Comparison of ENCODE assay signal across 1 cellular context in genomic region chr17:28404812-28405570, GRCh38.
TF ChIP-seq lines count a peak whose summit lies in the region.

No MANE protein-coding gene starts in this region.

TF ChIP-seq in HepG2, 621 proteins besides CTCF, POLR2A, EP300 and RAD21 (continued from another document and continues in another):
- TF ChIP-seq NR2F1 (CRISPR knock-in tag; IDR thresholded peaks at IDR 0.05): peak; percentile 39 to 82; a peak in 3 of 4 replicates
- peak; percentile 71 for TF ChIP-seq RXRB (CRISPR knock-in tag; IDR thresholded peaks at IDR 0.05; ENCODE audit: borderline replicate concordance)
- peak; percentile 8; the same call in 1 of the 2 replicates for TF ChIP-seq ZMYM3 (CRISPR knock-in tag; IDR thresholded peaks at IDR 0.05)
- TF ChIP-seq ZNF574 (CRISPR knock-in tag; IDR thresholded peaks at IDR 0.05): peak; percentile 49
- TF ChIP-seq, protein P1, sequence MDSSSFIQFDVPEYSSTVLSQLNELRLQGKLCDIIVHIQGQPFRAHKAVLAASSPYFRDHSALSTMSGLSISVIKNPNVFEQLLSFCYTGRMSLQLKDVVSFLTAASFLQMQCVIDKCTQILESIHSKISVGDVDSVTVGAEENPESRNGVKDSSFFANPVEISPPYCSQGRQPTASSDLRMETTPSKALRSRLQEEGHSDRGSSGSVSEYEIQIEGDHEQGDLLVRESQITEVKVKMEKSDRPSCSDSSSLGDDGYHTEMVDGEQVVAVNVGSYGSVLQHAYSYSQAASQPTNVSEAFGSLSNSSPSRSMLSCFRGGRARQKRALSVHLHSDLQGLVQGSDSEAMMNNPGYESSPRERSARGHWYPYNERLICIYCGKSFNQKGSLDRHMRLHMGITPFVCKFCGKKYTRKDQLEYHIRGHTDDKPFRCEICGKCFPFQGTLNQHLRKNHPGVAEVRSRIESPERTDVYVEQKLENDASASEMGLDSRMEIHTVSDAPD (CRISPR knock-in tag; IDR thresholded peaks at IDR 0.05): 0 out of 2 replicates have a peak, but pooled peaks have one; percentile 26
- TF ChIP-seq ARNTL (CRISPR knock-in tag; IDR thresholded peaks at IDR 0.05): 0 out of 2 replicates have a peak, but pooled peaks have one; percentile 37
- TF ChIP-seq PHF21A (CRISPR knock-in tag; IDR thresholded peaks at IDR 0.05): peak; percentile 72
- peak; percentile 32; the same call in 1 of the 2 replicates for TF ChIP-seq ZNF737 (CRISPR knock-in tag; IDR thresholded peaks at IDR 0.05; ENCODE audit: borderline replicate concordance)
- TF ChIP-seq ZNF501 (CRISPR knock-in tag; IDR thresholded peaks at IDR 0.05): peak; percentile 61
- TF ChIP-seq NR2F2 (IDR thresholded peaks at IDR 0.05; ENCODE audit: borderline replicate concordance, low read depth): 0 out of 2 replicates have a peak, but pooled peaks have one; percentile 28
- TF ChIP-seq TARDBP (CRISPR knock-in tag; IDR thresholded peaks at IDR 0.05): 0 out of 2 replicates have a peak, but pooled peaks have one; percentile 50
- 0 out of 2 replicates have a peak, but pooled peaks have one; percentile 36 for TF ChIP-seq HHEX (CRISPR knock-in tag; IDR thresholded peaks at IDR 0.05)
- TF ChIP-seq ZNF772 (CRISPR knock-in tag; IDR thresholded peaks at IDR 0.05): 0 out of 2 replicates have a peak, but pooled peaks have one; percentile 45
- TF ChIP-seq ZNF446 (CRISPR knock-in tag; IDR thresholded peaks at IDR 0.05): peak; percentile 62; the same call in 1 of the 2 replicates
- no peak for TF ChIP-seq MTA3 (CRISPR knock-in tag; IDR thresholded peaks at IDR 0.05)
- peak; percentile 43; the same call in 1 of the 2 replicates for TF ChIP-seq FOSL2 (CRISPR knock-in tag; IDR thresholded peaks at IDR 0.05)
- 0 out of 2 replicates have a peak, but pooled peaks have one; percentile 71 for TF ChIP-seq CCDC6 (CRISPR knock-in tag; IDR thresholded peaks at IDR 0.05)
- TF ChIP-seq HBP1 (CRISPR knock-in tag; IDR thresholded peaks at IDR 0.05; ENCODE audit: low read depth): 0 out of 2 replicates have a peak, but pooled peaks have one; percentile 47
- TF ChIP-seq NR2F6 (IDR thresholded peaks at IDR 0.05): peak; percentile 75
- TF ChIP-seq NR2F6 (CRISPR knock-in tag; IDR thresholded peaks at IDR 0.05): peak; percentile 77
- TF ChIP-seq, protein P2, sequence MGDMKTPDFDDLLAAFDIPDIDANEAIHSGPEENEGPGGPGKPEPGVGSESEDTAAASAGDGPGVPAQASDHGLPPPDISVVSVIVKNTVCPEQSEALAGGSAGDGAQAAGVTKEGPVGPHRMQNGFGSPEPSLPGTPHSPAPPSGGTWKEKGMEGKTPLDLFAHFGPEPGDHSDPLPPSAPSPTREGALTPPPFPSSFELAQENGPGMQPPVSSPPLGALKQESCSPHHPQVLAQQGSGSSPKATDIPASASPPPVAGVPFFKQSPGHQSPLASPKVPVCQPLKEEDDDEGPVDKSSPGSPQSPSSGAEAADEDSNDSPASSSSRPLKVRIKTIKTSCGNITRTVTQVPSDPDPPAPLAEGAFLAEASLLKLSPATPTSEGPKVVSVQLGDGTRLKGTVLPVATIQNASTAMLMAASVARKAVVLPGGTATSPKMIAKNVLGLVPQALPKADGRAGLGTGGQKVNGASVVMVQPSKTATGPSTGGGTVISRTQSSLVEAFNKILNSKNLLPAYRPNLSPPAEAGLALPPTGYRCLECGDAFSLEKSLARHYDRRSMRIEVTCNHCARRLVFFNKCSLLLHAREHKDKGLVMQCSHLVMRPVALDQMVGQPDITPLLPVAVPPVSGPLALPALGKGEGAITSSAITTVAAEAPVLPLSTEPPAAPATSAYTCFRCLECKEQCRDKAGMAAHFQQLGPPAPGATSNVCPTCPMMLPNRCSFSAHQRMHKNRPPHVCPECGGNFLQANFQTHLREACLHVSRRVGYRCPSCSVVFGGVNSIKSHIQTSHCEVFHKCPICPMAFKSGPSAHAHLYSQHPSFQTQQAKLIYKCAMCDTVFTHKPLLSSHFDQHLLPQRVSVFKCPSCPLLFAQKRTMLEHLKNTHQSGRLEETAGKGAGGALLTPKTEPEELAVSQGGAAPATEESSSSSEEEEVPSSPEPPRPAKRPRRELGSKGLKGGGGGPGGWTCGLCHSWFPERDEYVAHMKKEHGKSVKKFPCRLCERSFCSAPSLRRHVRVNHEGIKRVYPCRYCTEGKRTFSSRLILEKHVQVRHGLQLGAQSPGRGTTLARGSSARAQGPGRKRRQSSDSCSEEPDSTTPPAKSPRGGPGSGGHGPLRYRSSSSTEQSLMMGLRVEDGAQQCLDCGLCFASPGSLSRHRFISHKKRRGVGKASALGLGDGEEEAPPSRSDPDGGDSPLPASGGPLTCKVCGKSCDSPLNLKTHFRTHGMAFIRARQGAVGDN (CRISPR knock-in tag; IDR thresholded peaks at IDR 0.05): peak; percentile 77
- TF ChIP-seq TBX2 (CRISPR knock-in tag; IDR thresholded peaks at IDR 0.05; ENCODE audit: borderline replicate concordance): peak; percentile 79
- no peak for TF ChIP-seq ZNF335 (CRISPR knock-in tag; IDR thresholded peaks at IDR 0.05)
- no peak; the same call in 1 of the 2 replicates for TF ChIP-seq MIER3 (CRISPR knock-in tag; IDR thresholded peaks at IDR 0.05; ENCODE audit: borderline replicate concordance)
- TF ChIP-seq ARID5B (CRISPR knock-in tag; IDR thresholded peaks at IDR 0.05): peak; percentile 85
- peak; percentile 42; the same call in 1 of the 2 replicates for TF ChIP-seq FOXJ3 (CRISPR knock-in tag; IDR thresholded peaks at IDR 0.05; ENCODE audit: borderline replicate concordance)
- no peak; the same call in 1 of the 2 replicates for TF ChIP-seq ZNF552 (CRISPR knock-in tag; IDR thresholded peaks at IDR 0.05; ENCODE audit: borderline replicate concordance)
- peak; percentile 15; the same call in 1 of the 2 replicates for TF ChIP-seq TCF7 (IDR thresholded peaks at IDR 0.05; ENCODE audit: low read depth)
- peak; percentile 79 for TF ChIP-seq SALL1 (CRISPR knock-in tag; IDR thresholded peaks at IDR 0.05)
- TF ChIP-seq, protein P3, sequence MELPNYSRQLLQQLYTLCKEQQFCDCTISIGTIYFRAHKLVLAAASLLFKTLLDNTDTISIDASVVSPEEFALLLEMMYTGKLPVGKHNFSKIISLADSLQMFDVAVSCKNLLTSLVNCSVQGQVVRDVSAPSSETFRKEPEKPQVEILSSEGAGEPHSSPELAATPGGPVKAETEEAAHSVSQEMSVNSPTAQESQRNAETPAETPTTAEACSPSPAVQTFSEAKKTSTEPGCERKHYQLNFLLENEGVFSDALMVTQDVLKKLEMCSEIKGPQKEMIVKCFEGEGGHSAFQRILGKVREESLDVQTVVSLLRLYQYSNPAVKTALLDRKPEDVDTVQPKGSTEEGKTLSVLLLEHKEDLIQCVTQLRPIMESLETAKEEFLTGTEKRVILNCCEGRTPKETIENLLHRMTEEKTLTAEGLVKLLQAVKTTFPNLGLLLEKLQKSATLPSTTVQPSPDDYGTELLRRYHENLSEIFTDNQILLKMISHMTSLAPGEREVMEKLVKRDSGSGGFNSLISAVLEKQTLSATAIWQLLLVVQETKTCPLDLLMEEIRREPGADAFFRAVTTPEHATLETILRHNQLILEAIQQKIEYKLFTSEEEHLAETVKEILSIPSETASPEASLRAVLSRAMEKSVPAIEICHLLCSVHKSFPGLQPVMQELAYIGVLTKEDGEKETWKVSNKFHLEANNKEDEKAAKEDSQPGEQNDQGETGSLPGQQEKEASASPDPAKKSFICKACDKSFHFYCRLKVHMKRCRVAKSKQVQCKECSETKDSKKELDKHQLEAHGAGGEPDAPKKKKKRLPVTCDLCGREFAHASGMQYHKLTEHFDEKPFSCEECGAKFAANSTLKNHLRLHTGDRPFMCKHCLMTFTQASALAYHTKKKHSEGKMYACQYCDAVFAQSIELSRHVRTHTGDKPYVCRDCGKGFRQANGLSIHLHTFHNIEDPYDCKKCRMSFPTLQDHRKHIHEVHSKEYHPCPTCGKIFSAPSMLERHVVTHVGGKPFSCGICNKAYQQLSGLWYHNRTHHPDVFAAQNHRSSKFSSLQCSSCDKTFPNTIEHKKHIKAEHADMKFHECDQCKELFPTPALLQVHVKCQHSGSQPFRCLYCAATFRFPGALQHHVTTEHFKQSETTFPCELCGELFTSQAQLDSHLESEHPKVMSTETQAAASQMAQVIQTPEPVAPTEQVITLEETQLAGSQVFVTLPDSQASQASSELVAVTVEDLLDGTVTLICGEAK (IDR thresholded peaks at IDR 0.05): no peak
- TF ChIP-seq, protein P3 (CRISPR knock-in tag; IDR thresholded peaks at IDR 0.05): peak; percentile 21; the same call in 1 of the 2 replicates
- TF ChIP-seq ZNF296 (CRISPR knock-in tag; conservative IDR thresholded peaks at IDR 0.05): peak; percentile 88
- peak; percentile 73; the same call in 1 of the 2 replicates for TF ChIP-seq MIER2 (CRISPR knock-in tag; IDR thresholded peaks at IDR 0.05)
- TF ChIP-seq NRL (CRISPR knock-in tag; IDR thresholded peaks at IDR 0.05; ENCODE audit: borderline replicate concordance): peak; percentile 42; the same call in 1 of the 2 replicates
- TF ChIP-seq ZBTB42 (CRISPR knock-in tag; IDR thresholded peaks at IDR 0.05): 0 out of 2 replicates have a peak, but pooled peaks have one; percentile 20
- TF ChIP-seq ZNF879 (CRISPR knock-in tag; IDR thresholded peaks at IDR 0.05): no peak
- 0 out of 2 replicates have a peak, but pooled peaks have one; percentile 44 for TF ChIP-seq PHF20 (CRISPR knock-in tag; IDR thresholded peaks at IDR 0.05)
